ENCODE assay signal across 11 cellular contexts in genomic region chr7:105136221-105136620, GRCh38.
DNase-seq lines count a peak whose midpoint lies in the region; ATAC-seq and TF ChIP-seq lines count a peak whose summit lies in the region.
"Had no signal": no experiment of that assay in that cellular context is flagged by ENCODE, and none has a peak within 500 bp of the region (broad histone marks: within the 10 kb centered on the region; RNA-seq: fewer than 3 reads in every experiment).

No MANE protein-coding gene starts in this region.

- no peaks in the 10 kb centered on the region for H3K9me3 Mint-ChIP-seq in HFFc6

- H3K9me3 ChIP-seq in BE2C, result no peaks in the 10 kb centered on the region

- H3K4me1 ChIP-seq in BE2C, result no peaks in the 10 kb centered on the region

- H3K36me3 ChIP-seq in BE2C, result peaks cover 16% of the 10 kb centered on the region

- peak; percentile 19 for TF ChIP-seq CTCF in BE2C (IDR thresholded peaks at IDR 0.05; ENCODE audit: low read depth, low read length)
- peak; percentile 56 for TF ChIP-seq CTCF in HFFc6 (IDR thresholded peaks at IDR 0.05)
- peak; percentile 37 for TF ChIP-seq CTCF in cardiac fibroblast (IDR thresholded peaks at IDR 0.05; ENCODE audit: low read depth, low read length)

- peak overlapping the region; percentile 1; the same call in 1 of the 2 replicates for H3K27ac Mint-ChIP-seq in HFFc6

- DNase-seq in BE2C, result no peak
- DNase-seq in HFFc6, result peak; percentile 28
- peak in 1 of 2 donors; percentile 17 for DNase-seq in cardiac fibroblast (ENCODE audit: low read depth in 2 of 2)
- DNase-seq in myocyte (ENCODE audit: low read depth), result peak; percentile 45
- no peak for DNase-seq in DMS153 treated with DMSO at 0.1 percent for 48 hours (lab: John Stamatoyannopoulos, UW; ENCODE audit: unreplicated experiment)
- DNase-seq in effector CD8-positive, alpha-beta T cell (lab: John Stamatoyannopoulos, UW), result no peak
- DNase-seq: activated T-cell treated with anti-CD3 and anti-CD28 coated beads, Interleukin-2, amount 50 U/mL, for 1 hour; NCI-H1417; NCI-H774; right cardiac atrium had no signal

- peaks cover 25% of the 10 kb centered on the region for H3K4me1 Mint-ChIP-seq in HFFc6 (ENCODE audit: low read depth)

- H3K4me3 Mint-ChIP-seq in HFFc6, result no peak overlapping the region

- H3K4me3 ChIP-seq in BE2C (ENCODE audit: low read depth, low read length) (no peak overlapping the region), cardiac fibroblast (replicated peaks in 1 of 2; ENCODE audit: low read depth in 2 of 2, low read length in 2 of 2) (no peak overlapping the region)

- H3K27me3 ChIP-seq in BE2C, result no peaks in the 10 kb centered on the region

- H3K36me3 Mint-ChIP-seq in HFFc6 (ENCODE audit: low read depth), result peaks cover 8% of the 10 kb centered on the region

- no peak for ATAC-seq in GM19395 (IDR thresholded peaks at IDR 0.05; ENCODE audit: unreplicated experiment)

- no peaks in the 10 kb centered on the region for H3K27me3 Mint-ChIP-seq in HFFc6 (ENCODE audit: insufficient read depth)

Comparison
In these comparisons a context has a peak if more than half of its experiments do, and no peak if none do; other contexts are left out.
1. DNase-seq: peak in HFFc6 (single experiment) and myocyte (single experiment); none in BE2C (single experiment), DMS153 treated with DMSO at 0.1 percent for 48 hours (single experiment) and effector CD8-positive, alpha-beta T cell (single experiment).
2. Peak in every context shown above with its lines, with median percentiles within 50 percentile points of each other: CTCF ChIP-seq.